Comparison of ENCODE assay signal across 1 cellular context in genomic region chr19:1936916-1937610, GRCh38.
TF ChIP-seq lines count a peak whose summit lies in the region.

No MANE protein-coding gene starts in this region.

TF ChIP-seq in HepG2, 621 proteins besides CTCF, POLR2A, EP300 and RAD21:
- TF ChIP-seq ZBTB33 (CRISPR knock-in tag; IDR thresholded peaks at IDR 0.05) (0 out of 2 replicates have a peak, but pooled peaks have one; percentile 10), ZNF329 (CRISPR knock-in tag; IDR thresholded peaks at IDR 0.05; ENCODE audit: low read depth) (peak; percentile 98), IKZF5 (CRISPR knock-in tag; IDR thresholded peaks at IDR 0.05) (no peak), ZNF687 (CRISPR knock-in tag; IDR thresholded peaks at IDR 0.05) (peak; percentile 38), ZNF784 (CRISPR knock-in tag; IDR thresholded peaks at IDR 0.05; ENCODE audit: borderline replicate concordance) (no peak), ZNF292 (CRISPR knock-in tag; IDR thresholded peaks at IDR 0.05; ENCODE audit: borderline replicate concordance, low read depth) (no peak), AGO1 (IDR thresholded peaks at IDR 0.05; ENCODE audit: low read depth, low read length, poor library complexity, severe bottlenecking) (peak; percentile 37), DR1 (CRISPR knock-in tag; IDR thresholded peaks at IDR 0.05) (no peak), ZNF12 (CRISPR knock-in tag; IDR thresholded peaks at IDR 0.05) (peak; percentile 96), ZBTB38 (CRISPR knock-in tag; IDR thresholded peaks at IDR 0.05) (0 out of 2 replicates have a peak, but pooled peaks have one; percentile 21)
